24 cellular contexts compared by ENCODE assay signal in genomic region chr9:38386319-38386895, GRCh38. TPM values are rescaled to one million over a fixed set of nuclear protein-coding genes. Genes with fewer than 3 reads are reported as not detected.
DNase-seq lines count a peak whose midpoint lies in the region; ATAC-seq, FAIRE-seq and TF ChIP-seq lines count a peak whose summit lies in the region.
"Had no signal": no experiment of that assay in that cellular context is flagged by ENCODE, and none has a peak within 500 bp of the region (broad histone marks: within the 10 kb centered on the region; RNA-seq: fewer than 3 reads in every experiment).

No MANE protein-coding gene starts in this region.

- CTCF ChIA-PET in A673 (lab: Charles Lee): interaction anchor here (0.6 kb wide), 2 partner anchors 137 to 702 kb away, joined by 3 read pairs; no protein-coding TSS in a partner anchor

- H3K4me1 ChIP-seq in A673 (ENCODE audit: insufficient read depth, low read length, poor library complexity, severe bottlenecking): peaks cover 21% of the 10 kb centered on the region
- peaks cover 43% of the 10 kb centered on the region for H3K4me1 ChIP-seq in psoas muscle
- H3K4me1 ChIP-seq in effector memory CD4-positive, alpha-beta T cell (ENCODE audit: control insufficient read depth, insufficient read depth, low read length, poor library complexity, severe bottlenecking): no peaks in the 10 kb centered on the region
- no peaks in the 10 kb centered on the region for H3K4me1 ChIP-seq in right cardiac atrium (ENCODE audit: control insufficient read depth, insufficient read depth, low read length)
- H3K4me1 ChIP-seq: parathyroid adenoma, vagina had no signal

- H3K36me3 ChIP-seq in A673 (ENCODE audit: insufficient read depth, low read length, poor library complexity, severe bottlenecking): no peaks in the 10 kb centered on the region
- H3K36me3 ChIP-seq in psoas muscle (ENCODE audit: insufficient read depth in 1 of 2, low read depth in 1 of 2): no peaks in the 10 kb centered on the region
- H3K36me3 ChIP-seq in effector memory CD4-positive, alpha-beta T cell (ENCODE audit: control insufficient read depth, insufficient read depth, low read length): no peaks in the 10 kb centered on the region
- H3K36me3 ChIP-seq: heart left ventricle, vagina, WERI-Rb-1 had no signal

- no peak overlapping the region for H3K27ac ChIP-seq in A673 (ENCODE audit: low read depth, low read length, poor library complexity, severe bottlenecking)
- H3K27ac ChIP-seq in psoas muscle: peak overlapping the region; percentile 78
- H3K27ac ChIP-seq in effector memory CD4-positive, alpha-beta T cell (ENCODE audit: insufficient read depth, low read length, poor library complexity, severe bottlenecking): no peak overlapping the region
- no peak overlapping the region for H3K27ac ChIP-seq in right cardiac atrium (ENCODE audit: low read length)
- H3K27ac ChIP-seq: GM23248, parathyroid adenoma, vagina, WERI-Rb-1 had no signal

- H3K27me3 ChIP-seq in A673 (replicated peaks; ENCODE audit: insufficient read depth, low read depth, low read length, poor library complexity) (no peaks in the 10 kb centered on the region), psoas muscle (ENCODE audit: insufficient read depth in 3 of 3, low read length in 2 of 3) (no peaks in the 10 kb centered on the region), right cardiac atrium (ENCODE audit: control insufficient read depth, insufficient read depth) (no peaks in the 10 kb centered on the region)
- no peaks in the 10 kb centered on the region for H3K27me3 ChIP-seq in effector memory CD4-positive, alpha-beta T cell (replicated peaks; ENCODE audit: control insufficient read depth, insufficient read depth, low read length, poor library complexity, severe bottlenecking)
- H3K27me3 ChIP-seq: heart left ventricle, vagina had no signal

- intact Hi-C loops in A673 (cut with micrococcal nuclease; ENCODE audit: unreplicated experiment): no loop called here
- intact Hi-C loops in psoas muscle (cut with DNase I): no loop called here
- intact Hi-C loops in right cardiac atrium (cut with DNase I): no loop called here

- POLR2A ChIA-PET in A673 (lab: Charles Lee; ENCODE audit: low non-redundant PET): no interaction called here

- BruUV-seq in A673 (replicated peaks; lab: Mats Ljungman, UMichigan): no TSS peak

- peak; percentile 30 for DNase-seq in A673 (ENCODE audit: low spot score)
- DNase-seq in NCI-H69 (lab: John Stamatoyannopoulos, UW): peak; percentile 85
- DNase-seq in left lobe of liver (ENCODE audit: low spot score): peak; percentile 86
- no peak for DNase-seq in psoas muscle
- no peak for DNase-seq in GM19239 (ENCODE audit: insufficient read length, low spot score)
- DNase-seq in effector memory CD4-positive, alpha-beta T cell: no peak
- DNase-seq in right cardiac atrium: no peak
- DNase-seq: ACHN; activated CD4-positive, alpha-beta T cell treated with anti-CD3 and anti-CD28 coated beads, Interleukin-2, amount 10 ng/mL, durations not matched to agents 7 days and 5 days; DMS79 treated with DMSO at 0.1 percent for 48 hours; GM23248; heart left ventricle; left cardiac atrium; NCI-H82; nephron progenitor cell; Right ventricle myocardium superior; stimulated activated CD4-positive, alpha-beta T cell treated with anti-CD3 and anti-CD28 coated beads, Interleukin-2, amount 100 ng/mL, for 24 hours; substantia nigra; T-helper 9 cell; WERI-Rb-1 had no signal

- TF ChIP-seq CTCF in A673 (conservative IDR thresholded peaks at IDR 0.05; ENCODE audit: low read depth, low read length): no peak
- TF ChIP-seq CTCF in psoas muscle (IDR thresholded peaks at IDR 0.05): no peak

- no peak for FAIRE-seq in GM19239 (lab: Jason Lieb, UNC)

- H3K9me3 ChIP-seq in A673 (ENCODE audit: low read depth, low read length, poor library complexity, severe bottlenecking): no peaks in the 10 kb centered on the region
- H3K9me3 ChIP-seq in psoas muscle: peaks cover 16% of the 10 kb centered on the region
- no peaks in the 10 kb centered on the region for H3K9me3 ChIP-seq in effector memory CD4-positive, alpha-beta T cell (ENCODE audit: control insufficient read depth, low read length)
- H3K9me3 ChIP-seq in right cardiac atrium (ENCODE audit: control insufficient read depth, low read length): peaks cover 3% of the 10 kb centered on the region
- H3K9me3 ChIP-seq: vagina had no signal

- peak; percentile 80 for ATAC-seq in left lobe of liver
- ATAC-seq in psoas muscle: no peak
- ATAC-seq in GM18861 (IDR thresholded peaks at IDR 0.05; ENCODE audit: unreplicated experiment): no peak
- no peak for ATAC-seq in right cardiac atrium
- ATAC-seq: heart left ventricle, left cardiac atrium had no signal

- H3K4me3 ChIP-seq in A673 (ENCODE audit: low read depth, low read length, poor library complexity, severe bottlenecking) (no peak overlapping the region), psoas muscle (no peak overlapping the region), right cardiac atrium (ENCODE audit: low read length) (no peak overlapping the region)
- no peak overlapping the region for H3K4me3 ChIP-seq in effector memory CD4-positive, alpha-beta T cell (ENCODE audit: insufficient read depth, low read depth, low read length, poor library complexity, severe bottlenecking)
- H3K4me3 ChIP-seq: GM23248, heart left ventricle, smooth muscle cell, vagina had no signal

- 42 to 69% (median 51%) methylated on average over 4 of the region's 4 CpGs for WGBS in psoas muscle, 3 donors
- 91% methylated on average over 4 of the region's 4 CpGs for WGBS in right cardiac atrium

RNA-seq across cellular contexts. Expression of gene ALDH1B1, which starts 6.1 kb away (rescaled TPM):
- 29.0 and 33.1 TPM in 2 replicates for total RNA-seq in A673 (2021)
- total RNA-seq in left lobe of liver: 53.7 TPM
- 100 to 1,000 TPM in 3 of 4 donors, 10 to 100 TPM in 1; 24.9 to 120 (median 107) TPM for total RNA-seq in psoas muscle
- 10 to 100 TPM; 34.3 to 46.9 (median 45.3) TPM for polyA plus RNA-seq in psoas muscle
- total RNA-seq in right cardiac atrium: 10 to 100 TPM; 12.4 to 27.2 (median 13.7) TPM
- 11.5 TPM for polyA plus RNA-seq in right cardiac atrium

RNA-seq across cellular contexts. Expression of gene IGFBPL1, which starts 37.8 kb away (rescaled TPM):
- 0.90 and 0.96 TPM in 2 replicates for total RNA-seq in A673 (2021)
- total RNA-seq in left lobe of liver: not detected
- under 1 TPM in 2 of 4 donors, not detected in 2; 0.42 to 0.51 TPM for total RNA-seq in psoas muscle
- under 1 TPM in 1 of 3 donors, not detected in 2; 0.10 TPM for polyA plus RNA-seq in psoas muscle
- total RNA-seq in right cardiac atrium: 1 to 10 TPM in 2 of 4 donors, under 1 TPM in 2; 0.53 to 5.0 (median 2.3) TPM
- 0.25 TPM for polyA plus RNA-seq in right cardiac atrium
- total RNA-seq: activated CD4-positive, alpha-beta T cell treated with anti-CD3 and anti-CD28 coated beads, Interleukin-2, amount 10 ng/mL, durations not matched to agents 7 days and 5 days; Right ventricle myocardium superior; vagina had no signal
- polyA plus RNA-seq: heart left ventricle had no signal

Comparison
In these comparisons a context has a peak if more than half of its experiments do, and no peak if none do; other contexts are left out.
1. DNase-seq: peak in A673 (single experiment), NCI-H69 (single experiment) and left lobe of liver (single experiment); none in psoas muscle (0 of 2), GM19239 (single experiment), effector memory CD4-positive, alpha-beta T cell (0 of 3) and right cardiac atrium (0 of 3).